Comparison of ENCODE assay signal across 9 cellular contexts in genomic region chr18:50282521-50283335, GRCh38. TPM values are rescaled to one million over a fixed set of nuclear protein-coding genes. Genes with fewer than 3 reads are reported as not detected.
DNase-seq lines count a peak whose midpoint lies in the region; ATAC-seq and TF ChIP-seq lines count a peak whose summit lies in the region.
"Had no signal": no experiment of that assay in that cellular context is flagged by ENCODE, and none has a peak within 500 bp of the region (broad histone marks: within the 10 kb centered on the region; RNA-seq: fewer than 3 reads in every experiment).

No MANE protein-coding gene starts in this region.

- DNase-seq in AG04450 (ENCODE audit: low read depth, low spot score) (no peak), cerebellum (ENCODE audit: low spot score) (no peak), NCI-H524 (lab: John Stamatoyannopoulos, UW) (no peak), inferior parietal cortex (ENCODE audit: extremely low spot score) (no peak), T1000 (lab: John Stamatoyannopoulos, UW) (no peak)
- no peak for DNase-seq in activated T-cell treated with anti-CD3 and anti-CD28 coated beads, Interleukin-2, amount 50 U/mL, for 72 hours
- DNase-seq: NCI-H2171 treated with DMSO at 0.1 percent for 48 hours had no signal

- ATAC-seq in activated T-cell treated with anti-CD3 and anti-CD28 coated beads, Interleukin-2, amount 50 U/mL, for 72 hours (replicated peaks in 1 of 2) = no peak

- CTCF ChIA-PET in AG04450 (lab: Charles Lee) = no interaction called here

- peaks cover 36% of the 10 kb centered on the region for H3K4me1 ChIP-seq in DOHH2 (ENCODE audit: control insufficient read depth, low read length)
- peaks cover 6% of the 10 kb centered on the region for H3K4me1 ChIP-seq in mesodermal cell (ENCODE audit: control insufficient read depth, insufficient read depth, low read length, poor library complexity, severe bottlenecking)

- TF ChIP-seq CTCF in AG04450 (IDR thresholded peaks at IDR 0.05; ENCODE audit: low read depth, low read length) (no peak), DOHH2 (IDR thresholded peaks at IDR 0.05; ENCODE audit: low read depth, low read length, poor library complexity, severe bottlenecking) (no peak)

- no peaks in the 10 kb centered on the region for H3K9me2 ChIP-seq in DOHH2 (replicated peaks; ENCODE audit: control insufficient read depth, low read length)

- H4K20me1 ChIP-seq in DOHH2 (ENCODE audit: control insufficient read depth, insufficient read depth, low read depth, low read length) = peaks cover 19% of the 10 kb centered on the region; the same call in 1 of the 2 replicates

- H3K79me2 ChIP-seq in DOHH2 (ENCODE audit: control insufficient read depth, low read length) = peaks cover 63% of the 10 kb centered on the region

- H3K27ac ChIP-seq in AG04450 (ENCODE audit: low read depth, low read length) (peak overlapping the region; percentile 11), DOHH2 (ENCODE audit: low read depth, low read length) (no peak overlapping the region), mesodermal cell (ENCODE audit: low read depth, low read length, severe bottlenecking) (no peak overlapping the region)

- 96 to 97% methylated on average over 41 to 42 of the region's 42 CpGs for WGBS in mesodermal cell (ENCODE audit: insufficient coverage in 2 of 2), 2 experiments

- peak overlapping the region; percentile 5 to 96 for H3K4me3 Mint-ChIP-seq in activated T-cell treated with anti-CD3 and anti-CD28 coated beads, Interleukin-2, amount 50 U/mL, for 72 hours

- H3F3A ChIP-seq in DOHH2 (ENCODE audit: control insufficient read depth, insufficient read depth) = no peaks in the 10 kb centered on the region

- no peaks in the 10 kb centered on the region for H3K27me3 Mint-ChIP-seq in activated T-cell treated with anti-CD3 and anti-CD28 coated beads, Interleukin-2, amount 50 U/mL, for 72 hours (ENCODE audit: low read depth)

- H3K4me3 ChIP-seq in AG04450 (ENCODE audit: low read depth, low read length) (no peak overlapping the region), DOHH2 (ENCODE audit: low read length) (peak overlapping the region; percentile 98; the same call in 1 of the 2 replicates), mesodermal cell (ENCODE audit: extremely low read depth, insufficient read depth, low read length, poor library complexity, severe bottlenecking) (peak overlapping the region; percentile 96)

- H3K27me3 ChIP-seq in AG04450 (ENCODE audit: control insufficient read depth, insufficient read depth, low read length) (no peaks in the 10 kb centered on the region), DOHH2 (ENCODE audit: control insufficient read depth, low read length) (no peaks in the 10 kb centered on the region)

- H3K36me3 ChIP-seq in DOHH2 (ENCODE audit: control insufficient read depth, low read length) (peaks cover 85% of the 10 kb centered on the region), mesodermal cell (ENCODE audit: control insufficient read depth, insufficient read depth, low read length) (peaks cover 66% of the 10 kb centered on the region)

- H3K4me2 ChIP-seq in DOHH2 (ENCODE audit: low read length) = peak overlapping the region; percentile 95

- no peak overlapping the region for H3K27ac Mint-ChIP-seq in activated T-cell treated with anti-CD3 and anti-CD28 coated beads, Interleukin-2, amount 50 U/mL, for 72 hours

- peaks cover 22 to 34% of the 10 kb centered on the region in 2 donors for H3K36me3 Mint-ChIP-seq in activated T-cell treated with anti-CD3 and anti-CD28 coated beads, Interleukin-2, amount 50 U/mL, for 72 hours (ENCODE audit: insufficient read depth in 2 of 2)

- no peaks in the 10 kb centered on the region; the same call in 1 of the 2 replicates for H3K9me3 ChIP-seq in AG04450 (ENCODE audit: control insufficient read depth, insufficient read depth, low read length)
- no peaks in the 10 kb centered on the region for H3K9me3 ChIP-seq in DOHH2 (ENCODE audit: control insufficient read depth, insufficient read depth, low read length)
- no peaks in the 10 kb centered on the region for H3K9me3 ChIP-seq in mesodermal cell (ENCODE audit: control insufficient read depth, low read length)

- H3K9me3 Mint-ChIP-seq in activated T-cell treated with anti-CD3 and anti-CD28 coated beads, Interleukin-2, amount 50 U/mL, for 72 hours = no peaks in the 10 kb centered on the region

- POLR2A ChIA-PET in AG04450 (lab: Yijun Ruan, JAX) = no interaction called here

- peaks cover 64% of the 10 kb centered on the region for H3K4me1 Mint-ChIP-seq in activated T-cell treated with anti-CD3 and anti-CD28 coated beads, Interleukin-2, amount 50 U/mL, for 72 hours (ENCODE audit: low read depth)

RNA-seq across cellular contexts. Expression of gene MBD1, which starts 1.4 kb away (rescaled TPM):
- polyA plus RNA-seq in AG04450 (2011; rRNA removed) = 35.3 and 39.5 TPM in 2 replicates
- polyA minus RNA-seq in AG04450 (2011; rRNA and poly(A)+ RNA removed) = 39.2 and 51.3 TPM in 2 replicates
- 10 to 100 TPM; 88.5 to 94.9 TPM for total RNA-seq in activated T-cell treated with anti-CD3 and anti-CD28 coated beads, Interleukin-2, amount 50 U/mL, for 72 hours
- 46.8 TPM for polyA plus RNA-seq in mesodermal cell (2013, experiment 1 of 2)
- polyA plus RNA-seq in mesodermal cell (2013, experiment 2 of 2) = 43.1 TPM
- total RNA-seq in cerebellum = 57.1 TPM

RNA-seq across cellular contexts. Expression of gene CXXC1, which starts 4.8 kb away (rescaled TPM):
- 23.6 and 24.5 TPM in 2 replicates for polyA plus RNA-seq in AG04450 (2011; rRNA removed)
- polyA minus RNA-seq in AG04450 (2011; rRNA and poly(A)+ RNA removed) = 18.5 and 19.5 TPM in 2 replicates
- total RNA-seq in activated T-cell treated with anti-CD3 and anti-CD28 coated beads, Interleukin-2, amount 50 U/mL, for 72 hours = 100 to 1,000 TPM in 1 of 2 donors, 10 to 100 TPM in 1; 92.5 to 103 TPM
- polyA plus RNA-seq in mesodermal cell (2013, experiment 1 of 2) = 47.6 TPM
- polyA plus RNA-seq in mesodermal cell (2013, experiment 2 of 2) = 41.6 TPM
- total RNA-seq in cerebellum = 38.4 TPM

RNA-seq across cellular contexts. Expression of gene CFAP53, which starts 16.4 kb away (rescaled TPM):
- 0.24 and 0.26 TPM in 2 replicates for polyA plus RNA-seq in AG04450 (2011; rRNA removed)
- polyA minus RNA-seq in AG04450 (2011; rRNA and poly(A)+ RNA removed) = 0.17 TPM in 1 of 2 replicates, not detected in the other
- 1 to 10 TPM in 1 of 2 donors, under 1 TPM in 1; 0.97 to 1.6 TPM for total RNA-seq in activated T-cell treated with anti-CD3 and anti-CD28 coated beads, Interleukin-2, amount 50 U/mL, for 72 hours
- 1.4 TPM for polyA plus RNA-seq in mesodermal cell (2013, experiment 1 of 2)
- polyA plus RNA-seq in mesodermal cell (2013, experiment 2 of 2) = 1.3 TPM
- total RNA-seq in cerebellum = 1.7 TPM
